In the genomic region with DNA sequence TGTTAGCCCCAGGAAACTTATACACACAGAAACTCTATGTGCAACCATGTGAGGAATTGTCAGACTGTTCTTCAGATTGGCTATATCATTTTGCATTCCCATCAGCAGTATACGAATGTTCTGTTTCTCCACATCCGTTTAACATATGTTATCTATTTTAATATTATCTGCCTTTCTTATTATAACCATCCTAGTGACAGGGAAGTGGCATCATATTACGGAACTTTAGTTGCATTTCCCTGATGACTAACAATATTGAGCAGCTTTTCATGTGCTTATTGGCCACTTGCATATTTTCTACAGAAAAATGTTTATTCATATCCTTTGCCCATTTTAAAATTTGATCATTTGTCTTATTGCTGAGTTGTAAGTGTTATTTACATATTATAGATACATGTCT, we compare ENCODE assay signal across 22 cellular contexts. TPM values are rescaled to one million over a fixed set of nuclear protein-coding genes. Genes with fewer than 3 reads are reported as not detected.
"Had no signal": no experiment of that assay in that cellular context is flagged by ENCODE, and none has a peak within 500 bp of the region (broad histone marks: within the 10 kb centered on the region; RNA-seq: fewer than 3 reads in every experiment).

No MANE protein-coding gene starts in this region.

- H3K9me3 ChIP-seq: heart right ventricle, lower lobe of right lung, right lobe of liver, stomach, suprapubic skin, tibial nerve had no signal

- H3K4me3 ChIP-seq: heart right ventricle, lower lobe of right lung, right lobe of liver, stomach, suprapubic skin, tibial nerve had no signal

- ATAC-seq: activated CD8-positive, alpha-beta T cell treated with anti-CD3 and anti-CD28 coated beads for 36 hours; heart right ventricle; lower lobe of right lung; naive thymus-derived CD4-positive, alpha-beta T cell; right lobe of liver; stimulated activated memory B cell treated with anti-CD40 and anti-IgM and Interleukin-4, amounts not matched to agents 10 μg/mL and 1 μg/mL and 100 μg/mL, for 72 hours had no signal

- H3K27me3 ChIP-seq: heart right ventricle, right lobe of liver, stomach, suprapubic skin, tibial nerve had no signal

- H3K27ac ChIP-seq: heart right ventricle, lower lobe of right lung, right lobe of liver, stomach, suprapubic skin, tibial nerve had no signal

- DNase-seq: activated CD4-positive, alpha-beta T cell treated with anti-CD3 and anti-CD28 coated beads, Interleukin-2, amount 10 ng/mL, durations not matched to agents 7 days and 5 days; activated CD4-positive, CD25-positive, alpha-beta regulatory T cell treated with anti-CD3 and anti-CD28 coated beads, Interleukin-2, amount 50 U/mL, for 72 hours; activated CD8-positive, alpha-beta T cell treated with anti-CD3 and anti-CD28 coated beads for 36 hours; activated gamma-delta T cell; aorta; effector memory CD4-positive, alpha-beta T cell; heart right ventricle; lower lobe of right lung; naive thymus-derived CD4-positive, alpha-beta T cell; occipital lobe; posterior cingulate gyrus; right lobe of liver; small intestine; stimulated activated CD4-positive, alpha-beta T cell treated with anti-CD3 and anti-CD28 coated beads, Interleukin-15, amount 100 ng/mL, for 24 hours; stomach; T1000 had no signal

- H3K4me1 ChIP-seq: heart right ventricle, lower lobe of right lung, right lobe of liver, stomach, suprapubic skin, tibial nerve had no signal

- FAIRE-seq: keratinocyte, small intestine, urothelium cell line had no signal

- H3K36me3 ChIP-seq: heart right ventricle, lower lobe of right lung, right lobe of liver, stomach, suprapubic skin, tibial nerve had no signal

RNA-seq across cellular contexts. Expression of a gene that starts 36.5 kb away (rescaled TPM):
- total RNA-seq: neural crest cell had no signal
